Comparison of ENCODE assay signal across 1 cellular context in the genomic region with DNA sequence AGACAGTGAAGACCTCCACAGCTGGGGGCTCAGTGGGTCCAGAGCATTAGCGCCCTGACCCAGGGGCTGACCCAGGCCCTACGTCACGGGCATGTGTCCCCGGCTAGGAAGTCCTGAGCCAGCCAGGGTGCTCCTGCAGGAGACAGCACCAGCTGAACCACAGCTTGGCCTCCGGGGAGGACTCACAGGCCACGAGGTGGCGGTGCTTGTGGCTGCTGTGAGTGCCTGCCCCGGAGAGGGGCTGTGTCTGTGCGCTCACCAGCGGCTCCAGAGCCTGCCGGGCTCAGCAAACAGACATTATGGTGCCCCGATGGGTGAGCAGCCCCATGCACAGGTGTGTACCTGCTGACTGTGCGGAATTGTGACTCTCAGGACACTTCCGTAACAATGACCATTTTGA.
A peak's percentile ranks its signal among the peaks of the same experiment; 100 is the strongest.
TF ChIP-seq lines count a peak whose summit lies in the region.
"Not testable (repeated sequence)": the region's sequence is repeated elsewhere in the genome, so short reads cannot be mapped to it uniquely, and the experiment has no call there.

No MANE protein-coding gene starts in this region.

TF ChIP-seq in HepG2, 621 proteins besides CTCF, POLR2A, EP300 and RAD21:
- peak; percentile 95 for TF ChIP-seq ZNF263 (CRISPR knock-in tag; IDR thresholded peaks at IDR 0.05)
- TF ChIP-seq ZNF768 (CRISPR knock-in tag; IDR thresholded peaks at IDR 0.05) = peak; percentile 16; the same call in 1 of the 2 replicates
- TF ChIP-seq SAP130 (CRISPR knock-in tag; IDR thresholded peaks at IDR 0.05; ENCODE audit: low read depth) = peak; percentile 36
- TF ChIP-seq NR2F6 (IDR thresholded peaks at IDR 0.05) = not testable (repeated sequence)
- 0 out of 2 replicates have a peak, but pooled peaks have one; percentile 18 for TF ChIP-seq NR2F6 (CRISPR knock-in tag; IDR thresholded peaks at IDR 0.05)
- peak; percentile 60 for TF ChIP-seq STAG1 (CRISPR knock-in tag; IDR thresholded peaks at IDR 0.05)
TF ChIP-seq in HepG2: peak in this region for 5; not testable (repeated sequence) for 616.
